13 cellular contexts compared by ENCODE assay signal in the genomic region with DNA sequence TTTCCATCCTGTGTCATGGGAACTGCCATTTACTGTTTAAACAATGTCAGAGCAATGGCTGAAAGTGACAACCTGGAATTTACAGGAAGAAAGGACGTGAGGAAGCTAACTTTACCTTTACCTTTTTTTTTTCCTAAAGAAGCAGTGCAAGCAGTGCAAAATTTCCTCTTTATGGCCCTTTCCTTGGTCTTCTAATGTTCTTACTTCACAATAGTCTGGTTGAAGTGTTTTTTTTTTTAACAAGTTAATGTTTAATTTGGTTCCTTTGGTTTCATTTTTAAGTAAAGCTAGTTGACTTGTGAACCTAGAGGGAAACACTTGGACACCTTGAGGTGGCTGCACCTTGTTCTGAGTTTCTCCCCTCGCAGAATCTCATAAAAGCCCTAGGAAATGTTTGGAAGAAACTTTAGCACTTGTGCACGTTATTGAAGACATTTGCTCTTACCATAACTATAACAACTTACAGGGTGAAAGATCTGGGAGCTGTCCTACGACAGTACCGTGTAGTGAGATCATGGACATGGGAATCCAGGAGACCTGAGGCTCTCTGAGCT. TPM values are rescaled to one million over a fixed set of nuclear protein-coding genes. Genes with fewer than 3 reads are reported as not detected.
DNase-seq lines count a peak whose midpoint lies in the region; ATAC-seq, FAIRE-seq and TF ChIP-seq lines count a peak whose summit lies in the region.
"Had no signal": no experiment of that assay in that cellular context is flagged by ENCODE, and none has a peak within 500 bp of the region (broad histone marks: within the 10 kb centered on the region; RNA-seq: fewer than 3 reads in every experiment).

No MANE protein-coding gene starts in this region.

- peak overlapping the region in 2 of 3 donors; percentile 73 to 88 for H3K4me3 ChIP-seq in breast epithelium
- peak overlapping the region in 1 of 2 donors; percentile 86 for H3K4me3 ChIP-seq in small intestine (ENCODE audit: low read depth in 1 of 2, low read length in 2 of 2)
- no peak overlapping the region for H3K4me3 ChIP-seq in A673 (ENCODE audit: low read depth, low read length, poor library complexity, severe bottlenecking)

- intact Hi-C loops in breast epithelium (cut with DNase I; ENCODE audit: low total_unique reads) (no loop called here), left colon (cut with DNase I, micrococcal nuclease) (no loop called here), A673 (cut with micrococcal nuclease; ENCODE audit: unreplicated experiment) (loop anchor here (5.0 kb wide), 1 partner anchor 71 kb away; no protein-coding TSS in a partner anchor)

- POLR2A ChIA-PET in A673 (lab: Charles Lee; ENCODE audit: low non-redundant PET), result no interaction called here

- H3K4me1 ChIP-seq in breast epithelium (no peaks in the 10 kb centered on the region), small intestine (ENCODE audit: control insufficient read depth in 2 of 2, insufficient read depth in 1 of 2, low read depth in 1 of 2, low read length in 1 of 2) (peaks cover 0 to 2% of the 10 kb centered on the region in 2 donors), A673 (ENCODE audit: insufficient read depth, low read length, poor library complexity, severe bottlenecking) (no peaks in the 10 kb centered on the region)

- peaks cover 6% of the 10 kb centered on the region for H3K36me3 Mint-ChIP-seq in HFFc6 (ENCODE audit: low read depth)
- H3K36me3 Mint-ChIP-seq: activated naive CD8-positive, alpha-beta T cell treated with anti-CD3 and anti-CD28 coated beads, Interleukin-2, amount 10 ng/mL, durations not matched to agents 7 days and 5 days had no signal

- H3K27ac Mint-ChIP-seq in HFFc6, result no peak overlapping the region
- H3K27ac Mint-ChIP-seq: activated naive CD8-positive, alpha-beta T cell treated with anti-CD3 and anti-CD28 coated beads, Interleukin-2, amount 10 ng/mL, durations not matched to agents 7 days and 5 days had no signal

- no peak for TF ChIP-seq CTCF in HFFc6 (IDR thresholded peaks at IDR 0.05)
- TF ChIP-seq CTCF in breast epithelium (IDR thresholded peaks at IDR 0.05), result no peak
- TF ChIP-seq CTCF in A673 (conservative IDR thresholded peaks at IDR 0.05; ENCODE audit: low read depth, low read length), result no peak

- no peaks in the 10 kb centered on the region for H3K36me3 ChIP-seq in breast epithelium
- no peaks in the 10 kb centered on the region for H3K36me3 ChIP-seq in small intestine (ENCODE audit: control insufficient read depth in 2 of 2, insufficient read depth in 2 of 2, low read length in 2 of 2)
- no peaks in the 10 kb centered on the region for H3K36me3 ChIP-seq in A673 (ENCODE audit: insufficient read depth, low read length, poor library complexity, severe bottlenecking)

- ATAC-seq in left colon, result peak; percentile 47
- ATAC-seq: activated CD4-positive, CD25-positive, alpha-beta regulatory T cell treated with anti-CD3 and anti-CD28 coated beads, Interleukin-2, amount 50 U/mL, for 24 hours; stimulated activated naive CD8-positive, alpha-beta T cell treated with anti-CD3 and anti-CD28 coated beads, Interleukin-15, Interleukin-2, amounts not matched to agents 100 U/mL and 50 U/mL, for 24 hours had no signal

- no TSS peak for BruUV-seq in A673 (replicated peaks; lab: Mats Ljungman, UMichigan)

- H3K9me3 ChIP-seq in breast epithelium, result no peaks in the 10 kb centered on the region
- no peaks in the 10 kb centered on the region for H3K9me3 ChIP-seq in small intestine (ENCODE audit: control insufficient read depth, low read depth)
- H3K9me3 ChIP-seq in A673 (ENCODE audit: low read depth, low read length, poor library complexity, severe bottlenecking), result no peaks in the 10 kb centered on the region

- CTCF ChIA-PET in A673 (lab: Charles Lee), result no interaction called here

- H3K27me3 ChIP-seq in breast epithelium (no peaks in the 10 kb centered on the region), small intestine (ENCODE audit: control insufficient read depth in 2 of 2, insufficient read depth in 2 of 2, low read length in 2 of 2) (no peaks in the 10 kb centered on the region), A673 (replicated peaks; ENCODE audit: insufficient read depth, low read depth, low read length, poor library complexity) (no peaks in the 10 kb centered on the region)

- no peak for TF ChIP-seq POLR2A in breast epithelium (IDR thresholded peaks at IDR 0.05)

- DNase-seq in HFFc6, result no peak
- no peak for DNase-seq in breast epithelium (ENCODE audit: low spot score in 2 of 2)
- DNase-seq in left colon, result peak in 1 of 2 donors; percentile 19
- DNase-seq in small intestine, result peak; percentile 78
- no peak for DNase-seq in activated T-cell treated with anti-CD3 and anti-CD28 coated beads, Interleukin-2, amount 50 U/mL, for 1 hour
- DNase-seq in NCI-H1930 (lab: John Stamatoyannopoulos, UW), result no peak
- DNase-seq in activated CD4-positive, alpha-beta T cell treated with anti-CD3 and anti-CD28 coated beads for 4 hours, result no peak
- DNase-seq in A673 (ENCODE audit: low spot score), result no peak
- DNase-seq: activated naive CD8-positive, alpha-beta T cell treated with anti-CD3 and anti-CD28 coated beads, Interleukin-2, amount 10 ng/mL, durations not matched to agents 7 days and 5 days; GDM1; KG1; stimulated activated naive CD8-positive, alpha-beta T cell treated with anti-CD3 and anti-CD28 coated beads, Interleukin-15, Interleukin-2, amounts not matched to agents 100 U/mL and 50 U/mL, for 24 hours had no signal

- H3K4me3 Mint-ChIP-seq in HFFc6, result peak overlapping the region; percentile 100

- H3K27ac ChIP-seq in breast epithelium (peak overlapping the region; percentile 96 to 98), small intestine (ENCODE audit: low read depth in 1 of 2, low read length in 1 of 2) (peak overlapping the region; percentile 76 to 86), A673 (ENCODE audit: low read depth, low read length, poor library complexity, severe bottlenecking) (no peak overlapping the region)

- H3K4me1 Mint-ChIP-seq in HFFc6 (ENCODE audit: low read depth), result peaks cover 35% of the 10 kb centered on the region

- no peaks in the 10 kb centered on the region for H3K9me3 Mint-ChIP-seq in HFFc6
- H3K9me3 Mint-ChIP-seq: activated naive CD8-positive, alpha-beta T cell treated with anti-CD3 and anti-CD28 coated beads, Interleukin-2, amount 10 ng/mL, durations not matched to agents 7 days and 5 days had no signal

- H3K27me3 Mint-ChIP-seq in HFFc6 (ENCODE audit: insufficient read depth), result no peaks in the 10 kb centered on the region; the same call in 1 of the 2 replicates

- 17 to 54% (median 36%) methylated on average over 5 of the region's 5 CpGs for WGBS in small intestine, 3 donors

- FAIRE-seq in small intestine (lab: Jason Lieb, UNC), result no peak

RNA-seq across cellular contexts. Expression of a gene that starts 1.8 kb away (rescaled TPM):
- total RNA-seq in HFFc6 (2021; fragmentation: NEBNext Ultra II Directional; extraction: Animal tissue kit (Norgen Biotek cat#: 25700)), result 10 to 100 TPM; 30.5 to 45.9 (median 34.7) TPM
- total RNA-seq in breast epithelium (10 to 100 TPM; 47.2 to 76.7 (median 56.3) TPM), left colon (10 to 100 TPM; 50.3 to 55.9 TPM), A673 (2021) (3.9 and 4.3 TPM in 2 replicates)
- polyA plus RNA-seq in small intestine, result 10 to 100 TPM in 1 of 3 donors, 1 to 10 TPM in 2; 8.1 to 24.9 (median 9.2) TPM
- total RNA-seq: activated naive CD8-positive, alpha-beta T cell treated with anti-CD3 and anti-CD28 coated beads, Interleukin-2, amount 10 ng/mL, durations not matched to agents 7 days and 5 days had no signal
